In the genomic region with DNA sequence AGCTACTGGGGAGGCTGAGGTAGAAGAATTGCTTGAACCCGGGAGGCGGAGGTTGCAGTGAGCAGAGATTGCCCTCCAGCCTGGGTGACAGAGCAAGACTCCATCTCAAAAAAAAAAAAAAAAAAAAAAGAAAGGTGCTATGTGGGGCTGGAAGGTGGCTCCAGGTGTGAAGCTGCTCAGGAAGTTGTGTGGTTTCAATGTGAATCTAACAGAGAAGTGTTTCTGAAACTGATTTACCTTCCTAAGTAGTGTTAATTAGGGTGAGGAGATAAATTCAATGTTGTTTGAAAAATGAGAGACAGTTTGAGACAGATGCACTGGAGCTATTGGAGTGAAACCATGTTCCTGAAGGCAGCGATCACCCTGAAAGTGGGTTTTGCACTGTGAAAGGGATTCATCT, we compare ENCODE assay signal across 8 cellular contexts. TPM values are rescaled to one million over a fixed set of nuclear protein-coding genes. Genes with fewer than 3 reads are reported as not detected.
DNase-seq lines count a peak whose midpoint lies in the region; ATAC-seq and TF ChIP-seq lines count a peak whose summit lies in the region.
"Not testable (repeated sequence)": the region's sequence is repeated elsewhere in the genome, so short reads cannot be mapped to it uniquely, and the experiment has no call there.

No MANE protein-coding gene starts in this region.

- CTCF ChIA-PET in CD8-positive, alpha-beta T cell (lab: Charles Lee): not testable (repeated sequence)

- POLR2A ChIA-PET in CD8-positive, alpha-beta T cell (lab: Charles Lee): not testable (repeated sequence)

- not testable (repeated sequence) for H3K27ac ChIP-seq in CD8-positive, alpha-beta T cell (ENCODE audit: low read depth, low read length)
- peak overlapping the region; percentile 73 for H3K27ac ChIP-seq in caudate nucleus (ENCODE audit: low read depth, low read length)

- peak; percentile 83 for ATAC-seq in CD8-positive, alpha-beta T cell
- ATAC-seq in GM18867 (IDR thresholded peaks at IDR 0.05; ENCODE audit: unreplicated experiment) (peak; percentile 57), GM21423 (IDR thresholded peaks at IDR 0.05; ENCODE audit: unreplicated experiment) (peak; percentile 55), HG02759 (IDR thresholded peaks at IDR 0.05; ENCODE audit: unreplicated experiment) (peak; percentile 58), HG03175 (IDR thresholded peaks at IDR 0.05; ENCODE audit: unreplicated experiment) (peak; percentile 65)
- ATAC-seq in stimulated activated memory B cell treated with anti-CD40 and anti-IgM and Interleukin-4, amounts not matched to agents 10 μg/mL and 1 μg/mL and 100 μg/mL, for 72 hours: peak; percentile 48

- not testable (repeated sequence) for H3K9me3 Mint-ChIP-seq in CD8-positive, alpha-beta T cell; stimulated activated memory B cell treated with anti-CD40 and anti-IgM and Interleukin-4, amounts not matched to agents 10 μg/mL and 1 μg/mL and 100 μg/mL, for 72 hours

- peak overlapping the region; percentile 12 for H3K4me3 Mint-ChIP-seq in CD8-positive, alpha-beta T cell
- peak overlapping the region; percentile 15 for H3K4me3 Mint-ChIP-seq in stimulated activated memory B cell treated with anti-CD40 and anti-IgM and Interleukin-4, amounts not matched to agents 10 μg/mL and 1 μg/mL and 100 μg/mL, for 72 hours

- not testable (repeated sequence) for H3K27me3 Mint-ChIP-seq in CD8-positive, alpha-beta T cell (ENCODE audit: low read depth); stimulated activated memory B cell treated with anti-CD40 and anti-IgM and Interleukin-4, amounts not matched to agents 10 μg/mL and 1 μg/mL and 100 μg/mL, for 72 hours

- intact Hi-C loops in CD8-positive, alpha-beta T cell (cut with DNase I, micrococcal nuclease): not testable (repeated sequence)

- not testable (repeated sequence) for H3K27me3 ChIP-seq in CD8-positive, alpha-beta T cell (ENCODE audit: insufficient read depth, low read length)

- H3K36me3 Mint-ChIP-seq in CD8-positive, alpha-beta T cell: peaks cover 13% of the 10 kb centered on the region
- H3K36me3 Mint-ChIP-seq in stimulated activated memory B cell treated with anti-CD40 and anti-IgM and Interleukin-4, amounts not matched to agents 10 μg/mL and 1 μg/mL and 100 μg/mL, for 72 hours: not testable (repeated sequence)

- DNase-seq in CD8-positive, alpha-beta T cell: peak in 1 of 7 experiments; percentile 35
- DNase-seq in RPMI8226: peak; percentile 78
- not testable (repeated sequence) for DNase-seq in caudate nucleus (lab: John Stamatoyannopoulos, UW)

- H3K36me3 ChIP-seq in CD8-positive, alpha-beta T cell (ENCODE audit: insufficient read depth, low read length): not testable (repeated sequence)

- not testable (repeated sequence) for H3K4me1 ChIP-seq in CD8-positive, alpha-beta T cell (ENCODE audit: insufficient read depth, low read length)

- H3K27ac Mint-ChIP-seq in CD8-positive, alpha-beta T cell: peak overlapping the region; percentile 16
- H3K27ac Mint-ChIP-seq in stimulated activated memory B cell treated with anti-CD40 and anti-IgM and Interleukin-4, amounts not matched to agents 10 μg/mL and 1 μg/mL and 100 μg/mL, for 72 hours: peak overlapping the region; percentile 88

- not testable (repeated sequence) for TF ChIP-seq CTCF in CD8-positive, alpha-beta T cell (IDR thresholded peaks at IDR 0.05)

- H3K9me3 ChIP-seq in CD8-positive, alpha-beta T cell (ENCODE audit: low read length): not testable (repeated sequence)

- not testable (repeated sequence) for H3K4me3 ChIP-seq in CD8-positive, alpha-beta T cell (ENCODE audit: low read depth, low read length)

- H3K4me1 Mint-ChIP-seq in CD8-positive, alpha-beta T cell (ENCODE audit: low read depth): peaks cover 19% of the 10 kb centered on the region
- H3K4me1 Mint-ChIP-seq in stimulated activated memory B cell treated with anti-CD40 and anti-IgM and Interleukin-4, amounts not matched to agents 10 μg/mL and 1 μg/mL and 100 μg/mL, for 72 hours: peaks cover 37% of the 10 kb centered on the region

RNA-seq across cellular contexts. Expression of gene METTL2B, which starts 30.3 kb away (rescaled TPM):
- total RNA-seq in CD8-positive, alpha-beta T cell: 10 to 100 TPM; 11.6 to 11.9 TPM

RNA-seq across cellular contexts. Expression of gene HILPDA, which starts 51.1 kb away (rescaled TPM):
- 1 to 10 TPM; 1.3 to 2.0 TPM for total RNA-seq in CD8-positive, alpha-beta T cell
